ENCODE assay signal across 27 cellular contexts in genomic region chr2:228649876-228650275, GRCh38.
"Had no signal": no experiment of that assay in that cellular context is flagged by ENCODE, and none has a peak within 500 bp of the region (broad histone marks: within the 10 kb centered on the region; RNA-seq: fewer than 3 reads in every experiment).

No MANE protein-coding gene starts in this region.

- H3K27ac Mint-ChIP-seq: natural killer cell; nephron; neural progenitor cell; progenitor cell of endocrine pancreas; stimulated activated effector memory CD8-positive, alpha-beta T cell treated with anti-CD3 and anti-CD28 coated beads, Interleukin-12 subunit alpha, Interleukin-12 subunit beta, amount 100 ng/mL, for 72 hours; stimulated activated naive B cell treated with anti-CD40 and anti-IgM and Interleukin-4, amounts not matched to agents 10 μg/mL and 1 μg/mL and 100 μg/mL, for 72 hours; stimulated activated naive CD8-positive, alpha-beta T cell treated with anti-CD3 and anti-CD28 coated beads, Interleukin-15, Interleukin-2, amounts not matched to agents 100 ng/mL and 50 ng/mL, for 24 hours had no signal

- ATAC-seq: natural killer cell; right lobe of liver; stimulated activated effector memory CD8-positive, alpha-beta T cell treated with anti-CD3 and anti-CD28 coated beads, Interleukin-12 subunit alpha, Interleukin-12 subunit beta, amount 100 ng/mL, for 72 hours; stimulated activated naive B cell treated with anti-CD40 and anti-IgM and Interleukin-4, amounts not matched to agents 10 μg/mL and 1 μg/mL and 100 μg/mL, for 72 hours had no signal

- H3K27ac ChIP-seq: neural progenitor cell, ovary, parathyroid adenoma, psoas muscle, right lobe of liver, sigmoid colon, stomach, thoracic aorta, thyroid gland, tibial nerve, upper lobe of left lung, vagina had no signal

- H3K4me2 ChIP-seq: neural progenitor cell had no signal

- H3K36me3 Mint-ChIP-seq: natural killer cell; neural progenitor cell; stimulated activated effector memory CD8-positive, alpha-beta T cell treated with anti-CD3 and anti-CD28 coated beads, Interleukin-12 subunit alpha, Interleukin-12 subunit beta, amount 100 ng/mL, for 72 hours; stimulated activated naive B cell treated with anti-CD40 and anti-IgM and Interleukin-4, amounts not matched to agents 10 μg/mL and 1 μg/mL and 100 μg/mL, for 72 hours had no signal

- H3K4me1 Mint-ChIP-seq: natural killer cell; nephron; neural progenitor cell; stimulated activated effector memory CD8-positive, alpha-beta T cell treated with anti-CD3 and anti-CD28 coated beads, Interleukin-12 subunit alpha, Interleukin-12 subunit beta, amount 100 ng/mL, for 72 hours; stimulated activated naive B cell treated with anti-CD40 and anti-IgM and Interleukin-4, amounts not matched to agents 10 μg/mL and 1 μg/mL and 100 μg/mL, for 72 hours had no signal

- H3K9me3 Mint-ChIP-seq: nephron; neural progenitor cell; stimulated activated naive B cell treated with anti-CD40 and anti-IgM and Interleukin-4, amounts not matched to agents 10 μg/mL and 1 μg/mL and 100 μg/mL, for 72 hours; stimulated activated naive CD8-positive, alpha-beta T cell treated with anti-CD3 and anti-CD28 coated beads, Interleukin-15, Interleukin-2, amounts not matched to agents 100 ng/mL and 50 ng/mL, for 24 hours had no signal

- DNase-seq: natural killer cell; occipital lobe; ovary; posterior cingulate gyrus; psoas muscle; right lobe of liver; sigmoid colon; small intestine; stimulated activated CD4-positive, alpha-beta T cell treated with anti-CD3 and anti-CD28 coated beads, Interleukin-15, amount 100 ng/mL, for 24 hours; stimulated activated CD4-positive, alpha-beta T cell treated with anti-CD3 and anti-CD28 coated beads, Interleukin-2, amount 100 ng/mL, for 24 hours; stimulated activated CD4-positive, alpha-beta T cell treated with anti-CD3 and anti-CD28 coated beads, Interleukin-2, amount 100 ng/mL, for 48 hours; stimulated activated CD4-positive, alpha-beta T cell treated with anti-CD3 and anti-CD28 coated beads, Interleukin-4, amount 100 ng/mL, for 24 hours; stimulated activated naive B cell treated with anti-CD40 and anti-IgM and Interleukin-4, amounts not matched to agents 10 μg/mL and 1 μg/mL and 100 μg/mL, for 72 hours; stimulated activated naive CD4-positive, alpha-beta T cell treated with Interleukin-2 at 50 U/mL for 16 hours; stomach; trophoblast cell; upper lobe of left lung had no signal

- H3K27me3 Mint-ChIP-seq: progenitor cell of endocrine pancreas; stimulated activated naive B cell treated with anti-CD40 and anti-IgM and Interleukin-4, amounts not matched to agents 10 μg/mL and 1 μg/mL and 100 μg/mL, for 72 hours; stimulated activated naive CD8-positive, alpha-beta T cell treated with anti-CD3 and anti-CD28 coated beads, Interleukin-15, Interleukin-2, amounts not matched to agents 100 ng/mL and 50 ng/mL, for 24 hours had no signal

- H3K36me3 ChIP-seq: neural progenitor cell, ovary, right lobe of liver, sigmoid colon, stomach, thoracic aorta, thyroid gland, tibial nerve, upper lobe of left lung, vagina had no signal

- H3K9ac ChIP-seq: neural progenitor cell, parathyroid adenoma had no signal

- H3K4me3 Mint-ChIP-seq: natural killer cell; nephron; neural progenitor cell; stimulated activated effector memory CD8-positive, alpha-beta T cell treated with anti-CD3 and anti-CD28 coated beads, Interleukin-12 subunit alpha, Interleukin-12 subunit beta, amount 100 ng/mL, for 72 hours; stimulated activated naive B cell treated with anti-CD40 and anti-IgM and Interleukin-4, amounts not matched to agents 10 μg/mL and 1 μg/mL and 100 μg/mL, for 72 hours; stimulated activated naive CD8-positive, alpha-beta T cell treated with anti-CD3 and anti-CD28 coated beads, Interleukin-15, Interleukin-2, amounts not matched to agents 100 ng/mL and 50 ng/mL, for 24 hours had no signal

- H3K27me3 ChIP-seq: neural progenitor cell, ovary, right lobe of liver, sigmoid colon, stomach, thyroid gland, tibial nerve, upper lobe of left lung, vagina had no signal

- H3K4me1 ChIP-seq: neural progenitor cell, parathyroid adenoma, psoas muscle, sigmoid colon, stomach, thyroid gland, tibial nerve, upper lobe of left lung, vagina had no signal

- H2AFZ ChIP-seq: neural progenitor cell, parathyroid adenoma had no signal

- H3K9me3 ChIP-seq: ovary, psoas muscle, right lobe of liver, sigmoid colon, stomach, thoracic aorta, thyroid gland, tibial nerve, upper lobe of left lung, vagina had no signal

- H3K79me2 ChIP-seq: parathyroid adenoma had no signal

- H3K4me3 ChIP-seq: neural progenitor cell, ovary, psoas muscle, right lobe of liver, sigmoid colon, stomach, thoracic aorta, thyroid gland, tibial nerve, upper lobe of left lung, vagina had no signal
